In the genomic region with DNA sequence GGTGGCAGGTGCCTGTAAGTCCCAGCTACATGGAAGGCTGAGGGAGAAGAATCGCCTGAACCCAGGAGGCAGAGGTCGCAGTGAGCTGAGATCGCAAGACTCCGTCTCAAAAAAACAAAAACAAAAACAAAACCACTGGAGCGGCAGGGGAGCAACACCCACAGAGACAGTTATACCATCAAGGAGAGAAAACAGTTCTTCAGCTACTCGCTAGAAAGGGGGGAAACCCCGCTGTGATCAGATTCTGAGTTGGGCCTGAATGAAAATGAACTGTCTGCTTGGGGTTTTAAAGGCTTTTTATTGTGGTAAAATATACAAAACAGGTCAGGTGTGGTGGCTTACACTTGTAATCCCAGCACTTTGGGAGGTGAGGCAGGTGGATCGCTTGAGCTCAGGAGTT, we compare ENCODE assay signal across 19 cellular contexts. TPM values are rescaled to one million over a fixed set of nuclear protein-coding genes. Genes with fewer than 3 reads are reported as not detected.
DNase-seq lines count a peak whose midpoint lies in the region; ATAC-seq and TF ChIP-seq lines count a peak whose summit lies in the region.
"Had no signal": no experiment of that assay in that cellular context is flagged by ENCODE, and none has a peak within 500 bp of the region (broad histone marks: within the 10 kb centered on the region; RNA-seq: fewer than 3 reads in every experiment).

No MANE protein-coding gene starts in this region.

- intact Hi-C loops in CD8-positive, alpha-beta T cell (cut with DNase I, micrococcal nuclease): no loop called here

- POLR2A ChIA-PET in CD8-positive, alpha-beta T cell (lab: Charles Lee): no interaction called here

- peaks cover 20% of the 10 kb centered on the region for H3K36me3 ChIP-seq in CD4-positive, CD25-positive, alpha-beta regulatory T cell (ENCODE audit: control insufficient read depth, insufficient read depth, low read length)
- peaks cover 8% of the 10 kb centered on the region for H3K36me3 ChIP-seq in CD8-positive, alpha-beta T cell (ENCODE audit: insufficient read depth, low read length)
- H3K36me3 ChIP-seq in WERI-Rb-1: peaks cover 39% of the 10 kb centered on the region

- H3K27me3 ChIP-seq in CD4-positive, CD25-positive, alpha-beta regulatory T cell (ENCODE audit: control insufficient read depth, insufficient read depth, low read length): no peaks in the 10 kb centered on the region
- no peaks in the 10 kb centered on the region for H3K27me3 ChIP-seq in CD8-positive, alpha-beta T cell (ENCODE audit: insufficient read depth, low read length)
- H3K27me3 ChIP-seq in WERI-Rb-1 (ENCODE audit: insufficient read depth, low read depth, severe bottlenecking): peaks cover 12% of the 10 kb centered on the region
- H3K27me3 ChIP-seq: gastroesophageal sphincter had no signal

- H3K4me3 Mint-ChIP-seq in CD4-positive, CD25-positive, alpha-beta regulatory T cell: peak overlapping the region in 2 of 4 donors; percentile 33 to 48
- H3K4me3 Mint-ChIP-seq in CD8-positive, alpha-beta T cell: no peak overlapping the region
- H3K4me3 Mint-ChIP-seq in T-helper 1 cell treated with Interleukin-12 subunit alpha and Interleukin-12 subunit beta and Interleukin-4 antibody, amounts not matched to agents 30 μg/mL and 1 μg/mL, for 36 hours: no peak overlapping the region
- peak overlapping the region in 1 of 2 donors; percentile 44 for H3K4me3 Mint-ChIP-seq in effector memory CD8-positive, alpha-beta T cell

- peaks cover 0 to 5% (median 0%) of the 10 kb centered on the region in 7 donors for H3K9me3 Mint-ChIP-seq in CD4-positive, CD25-positive, alpha-beta regulatory T cell
- H3K9me3 Mint-ChIP-seq in CD8-positive, alpha-beta T cell: no peaks in the 10 kb centered on the region
- H3K9me3 Mint-ChIP-seq in T-helper 1 cell treated with Interleukin-12 subunit alpha and Interleukin-12 subunit beta and Interleukin-4 antibody, amounts not matched to agents 30 μg/mL and 1 μg/mL, for 36 hours: no peaks in the 10 kb centered on the region
- H3K9me3 Mint-ChIP-seq in effector memory CD8-positive, alpha-beta T cell: no peaks in the 10 kb centered on the region

- CTCF ChIA-PET in CD8-positive, alpha-beta T cell (lab: Charles Lee): no interaction called here

- H3K9me3 ChIP-seq in CD4-positive, CD25-positive, alpha-beta regulatory T cell (ENCODE audit: control insufficient read depth in 2 of 2, low read length in 2 of 2): no peaks in the 10 kb centered on the region
- no peaks in the 10 kb centered on the region for H3K9me3 ChIP-seq in CD8-positive, alpha-beta T cell (ENCODE audit: low read length)
- no peaks in the 10 kb centered on the region for H3K9me3 ChIP-seq in WERI-Rb-1 (ENCODE audit: severe bottlenecking)
- H3K9me3 ChIP-seq: gastroesophageal sphincter, upper lobe of left lung had no signal

- peaks cover 4% of the 10 kb centered on the region for H3K4me1 ChIP-seq in CD4-positive, CD25-positive, alpha-beta regulatory T cell (ENCODE audit: control insufficient read depth, insufficient read depth, low read length, poor library complexity, severe bottlenecking)
- H3K4me1 ChIP-seq in CD8-positive, alpha-beta T cell (ENCODE audit: insufficient read depth, low read length): peaks cover 15% of the 10 kb centered on the region
- H3K4me1 ChIP-seq: parathyroid adenoma had no signal

- peaks cover 8% of the 10 kb centered on the region for H3K36me3 Mint-ChIP-seq in CD4-positive, CD25-positive, alpha-beta regulatory T cell
- peaks cover 57% of the 10 kb centered on the region for H3K36me3 Mint-ChIP-seq in CD8-positive, alpha-beta T cell
- peaks cover 12% of the 10 kb centered on the region for H3K36me3 Mint-ChIP-seq in T-helper 1 cell treated with Interleukin-12 subunit alpha and Interleukin-12 subunit beta and Interleukin-4 antibody, amounts not matched to agents 30 μg/mL and 1 μg/mL, for 36 hours (ENCODE audit: low read depth)
- H3K36me3 Mint-ChIP-seq in effector memory CD8-positive, alpha-beta T cell (ENCODE audit: insufficient read depth): peaks cover 61% of the 10 kb centered on the region

- H3K27ac ChIP-seq in CD4-positive, CD25-positive, alpha-beta regulatory T cell (ENCODE audit: insufficient read depth, low read length, poor library complexity, severe bottlenecking): no peak overlapping the region
- H3K27ac ChIP-seq in CD8-positive, alpha-beta T cell (ENCODE audit: low read depth, low read length): no peak overlapping the region
- H3K27ac ChIP-seq in WERI-Rb-1: no peak overlapping the region
- H3K27ac ChIP-seq: gastroesophageal sphincter, HL-60, parathyroid adenoma, upper lobe of left lung, VCaP had no signal

- H3K4me3 ChIP-seq in CD4-positive, CD25-positive, alpha-beta regulatory T cell (ENCODE audit: low read depth, low read length): no peak overlapping the region
- no peak overlapping the region for H3K4me3 ChIP-seq in CD8-positive, alpha-beta T cell (ENCODE audit: low read depth, low read length)
- no peak overlapping the region for H3K4me3 ChIP-seq in WERI-Rb-1 (ENCODE audit: low read depth, low read length)
- H3K4me3 ChIP-seq: gastroesophageal sphincter, upper lobe of left lung had no signal

- peak in 2 of 3 donors; percentile 26 to 58 for DNase-seq in CD4-positive, CD25-positive, alpha-beta regulatory T cell
- DNase-seq in CD8-positive, alpha-beta T cell: peak in 1 of 7 experiments; percentile 29
- peak in 1 of 3 experiments; percentile 6 for DNase-seq in effector memory CD8-positive, alpha-beta T cell
- DNase-seq in NCI-H345 treated with DMSO at 0.1 percent for 48 hours (lab: John Stamatoyannopoulos, UW; ENCODE audit: unreplicated experiment): no peak
- no peak for DNase-seq in WERI-Rb-1
- no peak for DNase-seq in AG20443 (ENCODE audit: low spot score)
- no peak for DNase-seq in NCI-H510A treated with DMSO at 0.1 percent for 48 hours (lab: John Stamatoyannopoulos, UW)
- DNase-seq: cortex of kidney, DMS53, KBM-7, left ventricle myocardium superior, NCI-H1105 treated with DMSO at 0.1 percent for 48 hours, NCI-H774, upper lobe of left lung had no signal

- TF ChIP-seq CTCF in CD8-positive, alpha-beta T cell (IDR thresholded peaks at IDR 0.05): no peak
- no peak for TF ChIP-seq CTCF in WERI-Rb-1 (IDR thresholded peaks at IDR 0.05; ENCODE audit: low read depth, low read length)

- peak in 1 of 2 donors; percentile 56 for ATAC-seq in CD4-positive, CD25-positive, alpha-beta regulatory T cell (ENCODE audit: low read depth in 2 of 2)
- peak; percentile 73 for ATAC-seq in CD8-positive, alpha-beta T cell
- peak; percentile 95 for ATAC-seq in effector memory CD8-positive, alpha-beta T cell (replicated peaks)
- ATAC-seq: gastroesophageal sphincter, left ventricle myocardium superior had no signal

- no peaks in the 10 kb centered on the region for H3K27me3 Mint-ChIP-seq in CD4-positive, CD25-positive, alpha-beta regulatory T cell
- no peaks in the 10 kb centered on the region for H3K27me3 Mint-ChIP-seq in CD8-positive, alpha-beta T cell (ENCODE audit: low read depth)
- H3K27me3 Mint-ChIP-seq in T-helper 1 cell treated with Interleukin-12 subunit alpha and Interleukin-12 subunit beta and Interleukin-4 antibody, amounts not matched to agents 30 μg/mL and 1 μg/mL, for 36 hours (ENCODE audit: low read depth): no peaks in the 10 kb centered on the region
- no peaks in the 10 kb centered on the region for H3K27me3 Mint-ChIP-seq in effector memory CD8-positive, alpha-beta T cell

- peak overlapping the region in 2 of 3 donors; percentile 81 to 83 for H3K27ac Mint-ChIP-seq in CD4-positive, CD25-positive, alpha-beta regulatory T cell
- H3K27ac Mint-ChIP-seq in CD8-positive, alpha-beta T cell: peak overlapping the region; percentile 82
- H3K27ac Mint-ChIP-seq in T-helper 1 cell treated with Interleukin-12 subunit alpha and Interleukin-12 subunit beta and Interleukin-4 antibody, amounts not matched to agents 30 μg/mL and 1 μg/mL, for 36 hours: peak overlapping the region; percentile 10
- peak overlapping the region; percentile 72 to 94 for H3K27ac Mint-ChIP-seq in effector memory CD8-positive, alpha-beta T cell

- H3K4me1 Mint-ChIP-seq in CD4-positive, CD25-positive, alpha-beta regulatory T cell: peaks cover 4 to 46% (median 19%) of the 10 kb centered on the region in 4 donors
- peaks cover 36% of the 10 kb centered on the region for H3K4me1 Mint-ChIP-seq in CD8-positive, alpha-beta T cell (ENCODE audit: low read depth)
- peaks cover 19% of the 10 kb centered on the region for H3K4me1 Mint-ChIP-seq in T-helper 1 cell treated with Interleukin-12 subunit alpha and Interleukin-12 subunit beta and Interleukin-4 antibody, amounts not matched to agents 30 μg/mL and 1 μg/mL, for 36 hours (ENCODE audit: low read depth)
- H3K4me1 Mint-ChIP-seq in effector memory CD8-positive, alpha-beta T cell (ENCODE audit: low read depth in 2 of 2): peaks cover 17 to 27% of the 10 kb centered on the region in 2 donors

RNA-seq across cellular contexts. Expression of a gene that starts 16.8 kb away (rescaled TPM):
- 64.7 TPM for total RNA-seq in CD4-positive, CD25-positive, alpha-beta regulatory T cell
- 10 to 100 TPM; 23.7 to 29.5 (median 26.0) TPM for polyA plus RNA-seq in CD4-positive, CD25-positive, alpha-beta regulatory T cell
- total RNA-seq in CD8-positive, alpha-beta T cell: 10 to 100 TPM; 84.8 to 92.5 TPM

Comparison
In these comparisons a context has a peak if more than half of its experiments do, and no peak if none do; other contexts are left out.
1. DNase-seq: peak in CD4-positive, CD25-positive, alpha-beta regulatory T cell (2 of 3); none in NCI-H345 treated with DMSO at 0.1 percent for 48 hours (single experiment), WERI-Rb-1 (single experiment), AG20443 (single experiment) and NCI-H510A treated with DMSO at 0.1 percent for 48 hours (single experiment).
2. H3K27ac Mint-ChIP-seq: peak in every context shown above with its lines; median percentile 83 in effector memory CD8-positive, alpha-beta T cell; 82 in CD4-positive, CD25-positive, alpha-beta regulatory T cell; 82 in CD8-positive, alpha-beta T cell; 10 in T-helper 1 cell treated with Interleukin-12 subunit alpha and Interleukin-12 subunit beta and Interleukin-4 antibody, amounts not matched to agents 30 μg/mL and 1 μg/mL, for 36 hours.